35 cellular contexts compared by ENCODE assay signal in the genomic region with DNA sequence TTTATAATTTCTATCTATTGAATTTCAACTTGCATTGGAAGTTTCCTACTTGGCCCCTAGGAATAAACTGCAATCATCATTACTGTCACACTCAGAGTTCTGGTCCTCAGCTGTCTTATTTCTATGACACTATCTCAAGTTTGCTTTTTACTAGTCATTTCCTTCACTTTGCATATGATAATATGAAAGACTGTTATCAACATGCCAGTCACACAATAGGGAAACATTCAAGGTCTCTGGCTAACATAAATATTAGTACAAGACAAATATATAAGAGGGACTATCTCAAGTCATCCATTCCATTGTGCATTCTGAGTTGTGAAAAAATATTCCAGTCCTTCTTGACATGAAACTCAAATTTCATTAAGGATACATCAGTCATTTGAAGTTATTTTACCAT. TPM values are rescaled to one million over a fixed set of nuclear protein-coding genes. Genes with fewer than 3 reads are reported as not detected.
"Had no signal": no experiment of that assay in that cellular context is flagged by ENCODE, and none has a peak within 500 bp of the region (broad histone marks: within the 10 kb centered on the region; RNA-seq: fewer than 3 reads in every experiment).

No MANE protein-coding gene starts in this region.

- DNase-seq: activated effector memory CD4-positive, alpha-beta T cell treated with anti-CD3 and anti-CD28 coated beads, Interleukin-2, amount 50 U/mL, for 16 hours; activated effector memory CD4-positive, alpha-beta T cell treated with Interleukin-2 at 50 U/mL for 16 hours; activated gamma-delta T cell; activated gamma-delta T cell treated with Interleukin-2 at 50 U/mL for 16 hours; activated naive CD4-positive, alpha-beta T cell; activated naive CD4-positive, alpha-beta T cell treated with anti-CD3 and anti-CD28 coated beads for 36 hours; activated naive CD4-positive, alpha-beta T cell treated with anti-CD3 and anti-CD28 coated beads, Interleukin-2, amount 10 ng/mL, durations not matched to agents 7 days and 5 days; activated naive CD4-positive, alpha-beta T cell treated with anti-CD3 and anti-CD28 coated beads, Interleukin-2, amount 50 U/mL, for 16 hours; activated naive CD4-positive, alpha-beta T cell treated with Interleukin-2 at 50 U/mL for 16 hours; activated naive CD8-positive, alpha-beta T cell treated with anti-CD3 and anti-CD28 coated beads for 36 hours; activated naive CD8-positive, alpha-beta T cell treated with anti-CD3 and anti-CD28 coated beads, Interleukin-2, amount 10 ng/mL, durations not matched to agents 7 days and 5 days; activated naive CD8-positive, alpha-beta T cell treated with anti-CD3 and anti-CD28 coated beads, Interleukin-2, amount 50 U/mL, for 24 hours; activated T-cell treated with anti-CD3 and anti-CD28 coated beads, Interleukin-2, amount 50 U/mL, for 1 hour; activated T-cell treated with anti-CD3 and anti-CD28 coated beads, Interleukin-2, amount 50 U/mL, for 24 hours; activated T-cell treated with anti-CD3 and anti-CD28 coated beads, Interleukin-2, amount 50 U/mL, for 4 hours; activated T-cell treated with anti-CD3 and anti-CD28 coated beads, Interleukin-2, amount 50 U/mL, for 48 hours; activated T-cell treated with anti-CD3 and anti-CD28 coated beads, Interleukin-2, amount 50 U/mL, for 72 hours; adrenal gland; amniotic stem cell; amygdala; anterior cingulate cortex; aorta; body of pancreas; brain microvascular endothelial cell; caudate nucleus; central memory CD4-positive, alpha-beta T cell; cerebellar nuclear complex had no signal

- H3K27me3 ChIP-seq: adrenal gland, ascending aorta, body of pancreas, brain microvascular endothelial cell, breast epithelium, cardiac muscle cell had no signal

- FAIRE-seq: astrocyte, bronchial epithelial cell had no signal

- H3K27ac ChIP-seq: adrenal gland, ascending aorta, body of pancreas, brain microvascular endothelial cell, breast epithelium, cardiac muscle cell had no signal

- H3K4me3 ChIP-seq: adrenal gland, ascending aorta, body of pancreas, breast epithelium, cardiac muscle cell had no signal

- ATAC-seq: activated naive CD4-positive, alpha-beta T cell treated with anti-CD3 and anti-CD28 coated beads, Interleukin-2, amount 50 U/mL, for 72 hours; activated naive CD8-positive, alpha-beta T cell treated with anti-CD3 and anti-CD28 coated beads, Interleukin-2, amount 50 U/mL, for 24 hours; activated T-cell treated with anti-CD3 and anti-CD28 coated beads, Interleukin-2, amount 50 U/mL, for 4 hours; activated T-cell treated with anti-CD3 and anti-CD28 coated beads, Interleukin-2, amount 50 U/mL, for 72 hours; activated T-helper 17 cell treated with anti-CD3 and anti-CD28 coated beads, Interleukin-2, amount 50 U/mL, for 72 hours; body of pancreas had no signal

- H3K4me1 ChIP-seq: adrenal gland, ascending aorta, body of pancreas, breast epithelium had no signal

- H3K9me3 ChIP-seq: adrenal gland, ascending aorta, body of pancreas, breast epithelium had no signal

- H3K36me3 ChIP-seq: adrenal gland, ascending aorta, brain microvascular endothelial cell, breast epithelium, cardiac muscle cell had no signal

RNA-seq across cellular contexts. Expression of a gene that starts 28.7 kb away (rescaled TPM):
- total RNA-seq: ascending aorta, chondrocyte had no signal
